In genomic region chr9:87668722-87669121, GRCh38 we compare ENCODE assay signal across 26 cellular contexts. TPM values are rescaled to one million over a fixed set of nuclear protein-coding genes. Genes with fewer than 3 reads are reported as not detected.
"Had no signal": no experiment of that assay in that cellular context is flagged by ENCODE, and none has a peak within 500 bp of the region (broad histone marks: within the 10 kb centered on the region; RNA-seq: fewer than 3 reads in every experiment).

No MANE protein-coding gene starts in this region.

- ATAC-seq: activated CD4-positive, alpha-beta T cell treated with anti-CD3 and anti-CD28 coated beads for 36 hours; activated CD8-positive, alpha-beta memory T cell treated with anti-CD3 and anti-CD28 coated beads, Interleukin-2, amount 10 ng/mL, durations not matched to agents 7 days and 5 days; activated CD8-positive, alpha-beta T cell treated with anti-CD3 and anti-CD28 coated beads, Interleukin-2, amount 10 ng/mL, durations not matched to agents 7 days and 5 days; effector memory CD8-positive, alpha-beta T cell; gastroesophageal sphincter had no signal

- H3K27me3 ChIP-seq: esophagus squamous epithelium, gastroesophageal sphincter had no signal

- H3K4me1 ChIP-seq: esophagus squamous epithelium, gastroesophageal sphincter had no signal

- FAIRE-seq: astrocyte, colon had no signal

- H3K4me3 ChIP-seq: esophagus squamous epithelium, gastroesophageal sphincter had no signal

- H3K36me3 ChIP-seq: esophagus squamous epithelium had no signal

- DNase-seq: activated CD4-positive, alpha-beta memory T cell treated with anti-CD3 and anti-CD28 coated beads for 36 hours; activated CD4-positive, alpha-beta T cell treated with anti-CD3 and anti-CD28 coated beads for 36 hours; activated CD4-positive, alpha-beta T cell treated with anti-CD3 and anti-CD28 coated beads, Interleukin-2, amount 10 ng/mL, durations not matched to agents 24 days and 14 days; activated CD4-positive, CD25-positive, alpha-beta regulatory T cell; activated CD4-positive, CD25-positive, alpha-beta regulatory T cell treated with anti-CD3 and anti-CD28 coated beads, Interleukin-2, amount 50 U/mL, for 72 hours; activated CD8-positive, alpha-beta memory T cell treated with anti-CD3 and anti-CD28 coated beads, Interleukin-2, amount 10 ng/mL, durations not matched to agents 7 days and 5 days; activated CD8-positive, alpha-beta memory T cell treated with anti-CD3 and anti-CD28 coated beads, Interleukin-2, amount 50 U/mL, for 4 hours; activated CD8-positive, alpha-beta T cell treated with anti-CD3 and anti-CD28 coated beads, Interleukin-2, amount 10 ng/mL, durations not matched to agents 7 days and 5 days; activated effector memory CD4-positive, alpha-beta T cell treated with anti-CD3 and anti-CD28 coated beads, Interleukin-2, amount 50 U/mL, for 16 hours; activated naive CD4-positive, alpha-beta T cell treated with anti-CD3 and anti-CD28 coated beads for 36 hours; activated naive CD8-positive, alpha-beta T cell treated with anti-CD3 and anti-CD28 coated beads, Interleukin-2, amount 10 ng/mL, durations not matched to agents 7 days and 5 days; activated T-cell treated with anti-CD3 and anti-CD28 coated beads, Interleukin-2, amount 50 U/mL, for 1 hour; activated T-cell treated with anti-CD3 and anti-CD28 coated beads, Interleukin-2, amount 50 U/mL, for 48 hours; amniotic stem cell; anterior cingulate cortex; cortex of kidney; dermis blood vessel endothelial cell; effector CD4-positive, alpha-beta T cell; effector memory CD8-positive, alpha-beta T cell; erythroblast; esophagus squamous epithelium; foreskin melanocyte; T-helper 2 cell had no signal

- H3K27ac ChIP-seq: esophagus squamous epithelium, gastroesophageal sphincter had no signal

RNA-seq across cellular contexts. Expression of gene CTSL, which starts 57.2 kb away (rescaled TPM):
- total RNA-seq: activated CD8-positive, alpha-beta T cell treated with anti-CD3 and anti-CD28 coated beads, Interleukin-2, amount 10 ng/mL, durations not matched to agents 7 days and 5 days had no signal
